In genomic region chr19:1407662-1408299, GRCh38 we compare ENCODE assay signal across 8 cellular contexts. TPM values are rescaled to one million over a fixed set of nuclear protein-coding genes. Genes with fewer than 3 reads are reported as not detected.
DNase-seq lines count a peak whose midpoint lies in the region; ATAC-seq and TF ChIP-seq lines count a peak whose summit lies in the region.

No MANE protein-coding gene starts in this region.

- peaks cover 13% of the 10 kb centered on the region for H3K36me3 Mint-ChIP-seq in T-helper 1 cell treated with Interleukin-12 subunit alpha and Interleukin-12 subunit beta and Interleukin-4 antibody, amounts not matched to agents 30 μg/mL and 1 μg/mL, for 36 hours (ENCODE audit: low read depth)

- peaks cover 2% of the 10 kb centered on the region for H3K27me3 Mint-ChIP-seq in T-helper 1 cell treated with Interleukin-12 subunit alpha and Interleukin-12 subunit beta and Interleukin-4 antibody, amounts not matched to agents 30 μg/mL and 1 μg/mL, for 36 hours (ENCODE audit: low read depth)

- H3K9me2 ChIP-seq in neural cell (ENCODE audit: insufficient read depth, low read length) = no peaks in the 10 kb centered on the region

- no peak overlapping the region for H2AFZ ChIP-seq in neural cell (ENCODE audit: low read depth, low read length)

- H3K4me3 ChIP-seq in duodenal mucosa (ENCODE audit: low read depth in 1 of 2, low read length in 2 of 2) (peak overlapping the region; percentile 74 to 86), neural cell (ENCODE audit: low read length) (peak overlapping the region; percentile 95)

- H3K27me3 ChIP-seq in duodenal mucosa (ENCODE audit: control insufficient read depth in 1 of 2, insufficient read depth in 2 of 2, low read length in 2 of 2) (peaks cover under 1% of the 10 kb centered on the region in 2 donors), neural cell (ENCODE audit: insufficient read depth, low read depth, low read length) (no peaks in the 10 kb centered on the region)

- peak overlapping the region; percentile 72 to 81 for H3K9ac ChIP-seq in duodenal mucosa (ENCODE audit: low read depth in 1 of 2, low read length in 2 of 2)
- peak overlapping the region; percentile 81 for H3K9ac ChIP-seq in neural cell (ENCODE audit: low read length)

- H3K4me1 Mint-ChIP-seq in T-helper 1 cell treated with Interleukin-12 subunit alpha and Interleukin-12 subunit beta and Interleukin-4 antibody, amounts not matched to agents 30 μg/mL and 1 μg/mL, for 36 hours (ENCODE audit: low read depth) = peaks cover 31% of the 10 kb centered on the region

- H3K36me3 ChIP-seq in duodenal mucosa (ENCODE audit: control insufficient read depth in 1 of 2, insufficient read depth in 2 of 2, low read length in 2 of 2) = peaks cover 0 to 15% of the 10 kb centered on the region in 2 donors
- no peaks in the 10 kb centered on the region for H3K36me3 ChIP-seq in neural cell (ENCODE audit: insufficient read depth, low read length)

- no peak for TF ChIP-seq EP300 in neural cell (conservative IDR thresholded peaks at IDR 0.05; ENCODE audit: poor library complexity, severe bottlenecking)

- H3K4me2 ChIP-seq in neural cell (ENCODE audit: low read length) = no peak overlapping the region

- no peak overlapping the region for H3K27ac Mint-ChIP-seq in T-helper 1 cell treated with Interleukin-12 subunit alpha and Interleukin-12 subunit beta and Interleukin-4 antibody, amounts not matched to agents 30 μg/mL and 1 μg/mL, for 36 hours

- H3K4me3 Mint-ChIP-seq in T-helper 1 cell treated with Interleukin-12 subunit alpha and Interleukin-12 subunit beta and Interleukin-4 antibody, amounts not matched to agents 30 μg/mL and 1 μg/mL, for 36 hours = peak overlapping the region; percentile 28

- peaks cover 49% of the 10 kb centered on the region for H3K79me2 ChIP-seq in neural cell (replicated peaks; ENCODE audit: insufficient read depth, low read length)

- H3K9me3 ChIP-seq in duodenal mucosa (ENCODE audit: control insufficient read depth in 1 of 2, low read length in 2 of 2) = no peaks in the 10 kb centered on the region
- no peaks in the 10 kb centered on the region for H3K9me3 ChIP-seq in neural cell (ENCODE audit: low read length)

- no peaks in the 10 kb centered on the region for H3K9me3 Mint-ChIP-seq in T-helper 1 cell treated with Interleukin-12 subunit alpha and Interleukin-12 subunit beta and Interleukin-4 antibody, amounts not matched to agents 30 μg/mL and 1 μg/mL, for 36 hours

- peaks cover 31% of the 10 kb centered on the region for H4K20me1 ChIP-seq in neural cell (ENCODE audit: insufficient read depth)

- peaks cover 41 to 48% of the 10 kb centered on the region in 2 donors for H3K4me1 ChIP-seq in duodenal mucosa (ENCODE audit: control insufficient read depth in 1 of 2, insufficient read depth in 2 of 2, low read length in 2 of 2)

- TF ChIP-seq CTCF in neural cell (IDR thresholded peaks at IDR 0.05; ENCODE audit: poor library complexity, severe bottlenecking) = no peak

- TF ChIP-seq RAD21 in neural cell (conservative IDR thresholded peaks at IDR 0.05) = no peak

- H3K27ac ChIP-seq in duodenal mucosa (ENCODE audit: low read depth, low read length) (peak overlapping the region; percentile 87), neural cell (ENCODE audit: low read length) (peak overlapping the region; percentile 44)

- no peak for DNase-seq in NCI-H187 treated with DMSO at 0.1 percent for 48 hours (lab: John Stamatoyannopoulos, UW)
- DNase-seq in NCI-H345 treated with DMSO at 0.1 percent for 48 hours (lab: John Stamatoyannopoulos, UW; ENCODE audit: unreplicated experiment) = no peak
- DNase-seq in DMS114 treated with DMSO at 0.1 percent for 48 hours (lab: John Stamatoyannopoulos, UW; ENCODE audit: unreplicated experiment) = no peak

- H3F3A ChIP-seq in neural cell (ENCODE audit: insufficient read depth, low read length, poor library complexity, severe bottlenecking) = no peaks in the 10 kb centered on the region

- ATAC-seq in GM18511 (IDR thresholded peaks at IDR 0.05; ENCODE audit: unreplicated experiment) (peak; percentile 35), HG02884 (IDR thresholded peaks at IDR 0.05; ENCODE audit: unreplicated experiment) (peak; percentile 22)

TF ChIP-seq in neural cell, 6 proteins besides CTCF, POLR2A, EP300 and RAD21:
- TF ChIP-seq EZH2 (IDR thresholded peaks at IDR 0.05; ENCODE audit: borderline replicate concordance, insufficient read depth, low read length, poor library complexity, severe bottlenecking) = no peak
- no peak for TF ChIP-seq TAF1 (IDR thresholded peaks at IDR 0.05; ENCODE audit: low read depth)
- no peak for TF ChIP-seq MXI1 (conservative IDR thresholded peaks at IDR 0.05; ENCODE audit: poor library complexity, severe bottlenecking)
- TF ChIP-seq SMC3 (conservative IDR thresholded peaks at IDR 0.05; ENCODE audit: poor library complexity) = no peak
- TF ChIP-seq POLR2AphosphoS5 (IDR thresholded peaks at IDR 0.05) = no peak
- TF ChIP-seq REST (IDR thresholded peaks at IDR 0.05; ENCODE audit: borderline replicate concordance) = no peak

RNA-seq across cellular contexts. Expression of gene DAZAP1, which starts 0.4 kb away (rescaled TPM):
- polyA plus RNA-seq in neural cell = 60.5 and 95.2 TPM in 2 replicates
- 34.6 and 39.8 TPM in 2 replicates for polyA minus RNA-seq in neural cell

RNA-seq across cellular contexts. Expression of gene GAMT, which starts 6.4 kb away (rescaled TPM):
- 32.5 and 54.1 TPM in 2 replicates for polyA plus RNA-seq in neural cell
- polyA minus RNA-seq in neural cell = 21.3 and 21.7 TPM in 2 replicates

RNA-seq across cellular contexts. Expression of gene NDUFS7, which starts 24.1 kb away (rescaled TPM):
- 192 and 196 TPM in 2 replicates for polyA plus RNA-seq in neural cell
- polyA minus RNA-seq in neural cell = 53.8 and 57.0 TPM in 2 replicates

RNA-seq across cellular contexts. Expression of gene RPS15, which starts 30.4 kb away (rescaled TPM):
- polyA plus RNA-seq in neural cell = 452 and 591 TPM in 2 replicates
- 127 and 197 TPM in 2 replicates for polyA minus RNA-seq in neural cell

RNA-seq across cellular contexts. Expression of gene APC2, which starts 42.1 kb away (rescaled TPM):
- polyA plus RNA-seq in neural cell = 50.5 and 79.7 TPM in 2 replicates
- polyA minus RNA-seq in neural cell = 302 and 348 TPM in 2 replicates
